In the genomic region with DNA sequence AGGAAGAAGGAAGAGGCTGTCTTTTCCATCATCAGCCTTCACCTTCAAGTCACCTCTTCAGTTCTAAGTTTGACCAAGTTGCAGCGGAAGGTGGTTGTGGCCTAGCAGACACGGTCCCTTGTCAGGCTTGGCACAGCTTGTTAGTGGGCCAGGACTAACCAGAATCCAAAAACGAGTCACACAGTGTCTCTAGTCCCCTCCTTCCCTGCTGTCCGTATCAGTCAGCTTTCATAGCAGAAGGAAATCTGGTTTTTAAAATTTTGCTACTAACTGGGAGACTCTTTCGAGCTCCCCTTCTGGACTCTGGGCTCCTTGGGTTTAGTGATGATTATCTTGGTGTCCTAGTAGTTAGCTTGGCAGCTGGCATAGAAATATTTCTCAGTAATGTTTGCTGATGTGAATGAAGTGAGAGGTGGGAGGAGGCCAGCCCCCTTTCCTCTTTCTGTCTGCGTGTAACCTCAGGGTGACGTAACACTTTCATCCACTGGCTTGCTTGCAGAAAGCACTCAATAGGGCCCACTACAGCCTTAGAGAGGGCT, we compare ENCODE assay signal across 8 cellular contexts. TPM values are rescaled to one million over a fixed set of nuclear protein-coding genes. Genes with fewer than 3 reads are reported as not detected.
DNase-seq lines count a peak whose midpoint lies in the region; ATAC-seq and TF ChIP-seq lines count a peak whose summit lies in the region.

No MANE protein-coding gene starts in this region.

- DNase-seq in NOMO-1 treated with DMSO at 0.1 percent for 48 hours (lab: John Stamatoyannopoulos, UW; ENCODE audit: unreplicated experiment) (peak; percentile 53), natural killer cell (peak; percentile 23), upper lobe of left lung (peak in 1 of 2 donors; percentile 30)
- no peak for DNase-seq in effector CD8-positive, alpha-beta T cell (lab: John Stamatoyannopoulos, UW)

- WGBS in upper lobe of left lung, 2 donors, result 24 to 40% methylated on average over 7 of the region's 7 CpGs

- H3K27ac ChIP-seq in upper lobe of left lung, result peak overlapping the region; percentile 94 to 97 (median 96)

- H3K4me3 Mint-ChIP-seq in brain (peak overlapping the region; percentile 90 to 99 (median 96)), natural killer cell (peak overlapping the region; percentile 91)

- ATAC-seq in natural killer cell (peak in 2 of 3 donors; percentile 20 to 22), upper lobe of left lung (ENCODE audit: low FRiP score in 2 of 2) (no peak), GM19455 (IDR thresholded peaks at IDR 0.05; ENCODE audit: unreplicated experiment) (no peak), HG03342 (IDR thresholded peaks at IDR 0.05; ENCODE audit: unreplicated experiment) (no peak)

- H3K9me3 Mint-ChIP-seq in brain, result no peaks in the 10 kb centered on the region
- H3K9me3 Mint-ChIP-seq in natural killer cell, result no peaks in the 10 kb centered on the region

- peaks cover 8% of the 10 kb centered on the region for H3K27me3 Mint-ChIP-seq in brain
- no peaks in the 10 kb centered on the region for H3K27me3 Mint-ChIP-seq in natural killer cell (ENCODE audit: low read depth in 2 of 2)

- intact Hi-C loops in natural killer cell (cut with micrococcal nuclease), result loop anchor here (2.0 to 10.0 kb wide), 2 partner anchors 328 to 1062 kb away; a partner anchor contains a TSS

- H3K36me3 Mint-ChIP-seq in brain (no peaks in the 10 kb centered on the region), natural killer cell (no peaks in the 10 kb centered on the region)

- peak; percentile 6 for TF ChIP-seq POLR2A in GM19099 (IDR thresholded peaks at IDR 0.05; ENCODE audit: extremely low read depth, insufficient read length, low read depth)
- no peak for TF ChIP-seq POLR2A in upper lobe of left lung (IDR thresholded peaks at IDR 0.05)

- H3K27ac Mint-ChIP-seq in brain (peak overlapping the region in 4 of 5 experiments; percentile 88 to 99 (median 98)), natural killer cell (peak overlapping the region; percentile 88 to 95)

- H3K4me3 ChIP-seq in upper lobe of left lung, result peak overlapping the region in 2 of 4 donors; percentile 72 to 89

- H3K9me3 ChIP-seq in upper lobe of left lung, result no peaks in the 10 kb centered on the region

- H3K4me1 ChIP-seq in upper lobe of left lung, result peaks cover 47 to 69% (median 50%) of the 10 kb centered on the region in 4 donors

- H3K4me1 Mint-ChIP-seq in brain, result peaks cover 60% of the 10 kb centered on the region
- H3K4me1 Mint-ChIP-seq in natural killer cell, result peaks cover 53 to 58% of the 10 kb centered on the region in 2 donors

- H3K27me3 ChIP-seq in upper lobe of left lung, result no peaks in the 10 kb centered on the region

- TF ChIP-seq EP300 in upper lobe of left lung (IDR thresholded peaks at IDR 0.05), result no peak

- H3K36me3 ChIP-seq in upper lobe of left lung, result no peaks in the 10 kb centered on the region

- TF ChIP-seq CTCF in brain (conservative IDR thresholded peaks at IDR 0.05) (no peak), natural killer cell (IDR thresholded peaks at IDR 0.05) (no peak), upper lobe of left lung (IDR thresholded peaks at IDR 0.05) (no peak)

RNA-seq across cellular contexts. Expression of a gene that starts 3.8 kb away (rescaled TPM):
- polyA plus RNA-seq in brain (ENCODE audit: insufficient read depth, low read depth, low replicate concordance), result 9.6 TPM
- 10 to 100 TPM; 38.9 to 49.5 (median 40.6) TPM for total RNA-seq in natural killer cell
- total RNA-seq in upper lobe of left lung, result 10 to 100 TPM; 22.2 to 93.2 (median 37.5) TPM

Comparison
In these comparisons a context has a peak if more than half of its experiments do, and no peak if none do; other contexts are left out.
1. ATAC-seq: peak in natural killer cell (2 of 3); none in upper lobe of left lung (0 of 2), GM19455 (single experiment) and HG03342 (single experiment).